8 cellular contexts compared by ENCODE assay signal in the genomic region with DNA sequence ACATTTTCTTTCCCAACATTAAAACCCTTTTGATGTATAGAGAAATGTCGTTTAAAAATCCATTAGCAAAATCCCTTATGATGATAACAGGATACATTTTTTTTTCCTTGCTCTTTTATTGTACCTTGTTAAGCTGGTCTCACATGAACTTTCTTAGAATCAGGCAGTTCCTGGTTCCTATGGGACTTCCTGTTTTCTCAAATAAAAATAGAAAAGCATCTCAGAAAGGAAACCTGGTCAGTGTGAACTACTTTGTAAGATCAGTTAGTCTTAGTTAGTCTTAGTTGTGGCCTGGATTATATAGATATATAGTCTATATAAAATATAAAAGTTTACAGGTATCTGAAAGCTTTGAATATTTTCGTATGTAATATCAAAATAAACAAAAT. TPM values are rescaled to one million over a fixed set of nuclear protein-coding genes. Genes with fewer than 3 reads are reported as not detected.
A peak's percentile ranks its signal among the peaks of the same experiment; 100 is the strongest.
DNase-seq lines count a peak whose midpoint lies in the region; ATAC-seq and TF ChIP-seq lines count a peak whose summit lies in the region.

No MANE protein-coding gene starts in this region.

- no peaks in the 10 kb centered on the region for H3K9me3 ChIP-seq in CD8-positive, alpha-beta T cell (ENCODE audit: low read length)
- H3K9me3 ChIP-seq in gastroesophageal sphincter (no peaks in the 10 kb centered on the region), testis (no peaks in the 10 kb centered on the region)

- H3K9me3 Mint-ChIP-seq in CD8-positive, alpha-beta T cell: no peaks in the 10 kb centered on the region
- H3K9me3 Mint-ChIP-seq in activated naive CD8-positive, alpha-beta T cell treated with anti-CD3 and anti-CD28 coated beads, Interleukin-2, amount 50 U/mL, for 24 hours: no peaks in the 10 kb centered on the region

- TF ChIP-seq CTCF in CD8-positive, alpha-beta T cell (IDR thresholded peaks at IDR 0.05): no peak
- TF ChIP-seq CTCF in gastroesophageal sphincter (IDR thresholded peaks at IDR 0.05) (no peak), testis (IDR thresholded peaks at IDR 0.05) (no peak)

- H3K4me3 ChIP-seq in CD8-positive, alpha-beta T cell (ENCODE audit: low read depth, low read length): no peak overlapping the region
- H3K4me3 ChIP-seq in gastroesophageal sphincter (no peak overlapping the region), testis (no peak overlapping the region)

- H3K4me1 ChIP-seq in CD8-positive, alpha-beta T cell (ENCODE audit: insufficient read depth, low read length): peaks cover 32% of the 10 kb centered on the region
- H3K4me1 ChIP-seq in gastroesophageal sphincter (peaks cover 3 to 53% (median 3%) of the 10 kb centered on the region in 3 donors), testis (peaks cover 9% of the 10 kb centered on the region)

- no peaks in the 10 kb centered on the region for H3K27me3 ChIP-seq in CD8-positive, alpha-beta T cell (ENCODE audit: insufficient read depth, low read length)
- H3K27me3 ChIP-seq in gastroesophageal sphincter: no peaks in the 10 kb centered on the region
- H3K27me3 ChIP-seq in testis: no peaks in the 10 kb centered on the region

- CTCF ChIA-PET in CD8-positive, alpha-beta T cell (lab: Charles Lee): interaction anchor here (0.9 to 1.5 kb wide), 2 partner anchors 16 to 23 kb away, joined by 4 to 5 read pairs; no protein-coding TSS in a partner anchor

- TF ChIP-seq POLR2A in gastroesophageal sphincter (IDR thresholded peaks at IDR 0.05): no peak
- no peak for TF ChIP-seq POLR2A in testis (IDR thresholded peaks at IDR 0.05)

- intact Hi-C loops in CD8-positive, alpha-beta T cell (cut with DNase I, micrococcal nuclease): loop anchor here in 1 of 2 experiments (5.0 kb wide), 1 partner anchor 37 kb away; no protein-coding TSS in a partner anchor
- intact Hi-C loops in testis (cut with DNase I; ENCODE audit: low total_unique reads): no loop called here

- no peaks in the 10 kb centered on the region for H3K27me3 Mint-ChIP-seq in CD8-positive, alpha-beta T cell (ENCODE audit: low read depth)
- no peaks in the 10 kb centered on the region for H3K27me3 Mint-ChIP-seq in activated naive CD8-positive, alpha-beta T cell treated with anti-CD3 and anti-CD28 coated beads, Interleukin-2, amount 50 U/mL, for 24 hours

- 23 to 31% methylated on average over 2 of the region's 2 CpGs for WGBS in gastroesophageal sphincter (ENCODE audit: low coverage in 1 of 2), 2 donors
- 51 to 59% methylated on average over 2 of the region's 2 CpGs for WGBS in testis, 2 donors

- peaks cover 56% of the 10 kb centered on the region for H3K4me1 Mint-ChIP-seq in CD8-positive, alpha-beta T cell (ENCODE audit: low read depth)
- H3K4me1 Mint-ChIP-seq in activated naive CD8-positive, alpha-beta T cell treated with anti-CD3 and anti-CD28 coated beads, Interleukin-2, amount 50 U/mL, for 24 hours: peaks cover 60% of the 10 kb centered on the region

- H3K4me3 Mint-ChIP-seq in CD8-positive, alpha-beta T cell: peak overlapping the region; percentile 62
- H3K4me3 Mint-ChIP-seq in activated naive CD8-positive, alpha-beta T cell treated with anti-CD3 and anti-CD28 coated beads, Interleukin-2, amount 50 U/mL, for 24 hours: peak overlapping the region; percentile 65

- no peak for TF ChIP-seq EP300 in gastroesophageal sphincter (IDR thresholded peaks at IDR 0.05)

- H3K27ac Mint-ChIP-seq in CD8-positive, alpha-beta T cell: peak overlapping the region; percentile 72
- H3K27ac Mint-ChIP-seq in activated naive CD8-positive, alpha-beta T cell treated with anti-CD3 and anti-CD28 coated beads, Interleukin-2, amount 50 U/mL, for 24 hours: peak overlapping the region; percentile 87

- no peak overlapping the region for H3K27ac ChIP-seq in CD8-positive, alpha-beta T cell (ENCODE audit: low read depth, low read length)
- H3K27ac ChIP-seq in gastroesophageal sphincter (no peak overlapping the region), testis (no peak overlapping the region)

- no peak for ATAC-seq in CD8-positive, alpha-beta T cell
- ATAC-seq in GM19455 (IDR thresholded peaks at IDR 0.05; ENCODE audit: unreplicated experiment) (peak; percentile 80), HG03432 (IDR thresholded peaks at IDR 0.05; ENCODE audit: unreplicated experiment) (peak; percentile 78), gastroesophageal sphincter (no peak), HG02970 (IDR thresholded peaks at IDR 0.05; ENCODE audit: low FRiP score, unreplicated experiment) (no peak)
- no peak for ATAC-seq in activated naive CD8-positive, alpha-beta T cell treated with anti-CD3 and anti-CD28 coated beads, Interleukin-2, amount 50 U/mL, for 24 hours

- no peak for DNase-seq in CD8-positive, alpha-beta T cell
- DNase-seq in activated naive CD8-positive, alpha-beta T cell treated with anti-CD3 and anti-CD28 coated beads, Interleukin-2, amount 50 U/mL, for 24 hours: no peak
- no peak for DNase-seq in C1 segment of cervical spinal cord (lab: John Stamatoyannopoulos, UW)
- no peak for DNase-seq in testis

- H3K36me3 Mint-ChIP-seq in CD8-positive, alpha-beta T cell: peaks cover 18% of the 10 kb centered on the region
- peaks cover 30% of the 10 kb centered on the region for H3K36me3 Mint-ChIP-seq in activated naive CD8-positive, alpha-beta T cell treated with anti-CD3 and anti-CD28 coated beads, Interleukin-2, amount 50 U/mL, for 24 hours (ENCODE audit: low read depth)

- POLR2A ChIA-PET in CD8-positive, alpha-beta T cell (lab: Charles Lee): interaction anchor here (0.9 to 2.3 kb wide), 3 partner anchors 9 to 40 kb away, joined by 3 to 12 read pairs (median 4); a partner anchor contains a TSS

- H3K36me3 ChIP-seq in CD8-positive, alpha-beta T cell (ENCODE audit: insufficient read depth, low read length): no peaks in the 10 kb centered on the region
- no peaks in the 10 kb centered on the region for H3K36me3 ChIP-seq in gastroesophageal sphincter
- no peaks in the 10 kb centered on the region for H3K36me3 ChIP-seq in testis (ENCODE audit: low read depth, missing control alignments)

RNA-seq across cellular contexts. Expression of a gene that starts 40.3 kb away (rescaled TPM):
- 10 to 100 TPM; 75.2 to 77.9 TPM for total RNA-seq in CD8-positive, alpha-beta T cell
- total RNA-seq in gastroesophageal sphincter: 10 to 100 TPM; 21.2 to 50.9 (median 23.4) TPM
- total RNA-seq in testis: 10 to 100 TPM; 72.4 to 92.4 TPM
- 38.7 TPM for polyA plus RNA-seq in testis (ENCODE audit: insufficient read depth, low read depth, low replicate concordance)

Comparison
In these comparisons a context has a peak if more than half of its experiments do, and no peak if none do; other contexts are left out.
1. ATAC-seq: peak in GM19455 (single experiment) and HG03432 (single experiment); none in CD8-positive, alpha-beta T cell (single experiment), activated naive CD8-positive, alpha-beta T cell treated with anti-CD3 and anti-CD28 coated beads, Interleukin-2, amount 50 U/mL, for 24 hours (single experiment), gastroesophageal sphincter (single experiment) and HG02970 (single experiment).